18 cellular contexts compared by ENCODE assay signal in the genomic region with DNA sequence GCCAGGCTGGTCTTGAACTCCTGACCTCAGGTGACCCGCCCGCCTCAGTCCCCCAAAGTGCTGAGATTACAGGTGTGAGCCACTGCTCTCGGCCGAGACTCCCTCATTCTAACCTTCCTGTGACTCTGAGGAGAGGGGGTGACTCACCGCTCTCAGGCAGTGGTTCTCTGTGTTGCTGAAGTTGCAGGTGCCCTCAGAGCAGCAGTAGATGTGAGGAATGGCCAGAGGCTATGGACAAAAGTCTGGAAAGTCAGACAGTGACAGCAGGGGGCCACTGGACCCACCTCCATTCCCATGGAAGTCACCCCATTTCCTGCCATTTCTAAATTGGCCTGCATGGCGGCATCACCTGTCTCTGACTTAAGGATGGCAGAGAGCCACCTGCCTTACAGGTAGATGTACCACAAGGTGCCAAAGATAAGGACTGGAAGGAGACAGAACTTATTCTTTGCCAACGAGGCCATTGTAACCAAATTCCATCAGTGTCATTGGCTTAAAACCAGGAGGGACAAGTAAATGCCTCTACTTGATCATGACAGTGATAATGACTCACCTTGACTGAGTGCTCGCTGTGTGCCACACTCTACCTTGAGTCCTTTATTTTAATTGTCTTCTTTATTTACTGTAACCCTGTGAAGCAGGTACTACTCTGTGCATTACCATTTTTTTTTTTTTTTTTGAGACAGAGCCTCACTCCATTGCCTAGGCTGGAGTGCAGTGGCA.
"Had no signal": no experiment of that assay in that cellular context is flagged by ENCODE, and none has a peak within 500 bp of the region (broad histone marks: within the 10 kb centered on the region; RNA-seq: fewer than 3 reads in every experiment).

No MANE protein-coding gene starts in this region.

- H3K79me2 ChIP-seq: hepatocyte had no signal

- H3K27me3 ChIP-seq: colonic mucosa, dorsolateral prefrontal cortex, hepatocyte, upper lobe of right lung had no signal

- ATAC-seq: activated CD4-positive, alpha-beta T cell treated with anti-CD3 and anti-CD28 coated beads for 36 hours; natural killer cell treated with Interleukin-12 subunit alpha and Interleukin-12 subunit beta and Interleukin-15 and Interleukin-18, amount 100 ng/mL, for 72 hours; upper lobe of right lung; WTC11 had no signal

- H3K9me3 ChIP-seq: colonic mucosa, prostate gland, upper lobe of right lung had no signal

- H3K27ac ChIP-seq: colonic mucosa, dorsolateral prefrontal cortex, hepatocyte, prostate gland, upper lobe of right lung had no signal

- H2AFZ ChIP-seq: hepatocyte had no signal

- H3K4me3 ChIP-seq: colonic mucosa, dorsolateral prefrontal cortex, hepatocyte, prostate gland, upper lobe of right lung had no signal

- H3K4me2 ChIP-seq: hepatocyte had no signal

- H3K36me3 ChIP-seq: colonic mucosa, prostate gland, upper lobe of right lung had no signal

- DNase-seq: activated CD4-positive, alpha-beta T cell treated with anti-CD3 and anti-CD28 coated beads for 36 hours; activated CD4-positive, alpha-beta T cell treated with anti-CD3 and anti-CD28 coated beads, Interleukin-2, amount 50 U/mL, for 48 hours; activated naive CD4-positive, alpha-beta T cell treated with Interleukin-2 at 50 U/mL for 16 hours; activated naive CD8-positive, alpha-beta T cell treated with anti-CD3 and anti-CD28 coated beads for 36 hours; activated T-cell treated with anti-CD3 and anti-CD28 coated beads, Interleukin-2, amount 50 U/mL, for 48 hours; colonic mucosa; dorsolateral prefrontal cortex; foreskin melanocyte; glutamatergic neuron; immature natural killer cell; stimulated activated CD4-positive, alpha-beta T cell treated with anti-CD3 and anti-CD28 coated beads, Interleukin-4, amount 100 ng/mL, for 24 hours; stimulated activated naive CD4-positive, alpha-beta T cell treated with Interleukin-2 at 50 U/mL for 16 hours; T1000; upper lobe of right lung had no signal

- H3K4me1 ChIP-seq: colonic mucosa, prostate gland, upper lobe of right lung had no signal
